In genomic region chr15:22808240-22808639, GRCh38 we compare ENCODE assay signal across 25 cellular contexts. TPM values are rescaled to one million over a fixed set of nuclear protein-coding genes. Genes with fewer than 3 reads are reported as not detected.
A peak's percentile ranks its signal among the peaks of the same experiment; 100 is the strongest.
DNase-seq lines count a peak whose midpoint lies in the region; ATAC-seq and TF ChIP-seq lines count a peak whose summit lies in the region.
"Had no signal": no experiment of that assay in that cellular context is flagged by ENCODE, and none has a peak within 500 bp of the region (broad histone marks: within the 10 kb centered on the region; RNA-seq: fewer than 3 reads in every experiment).

No MANE protein-coding gene starts in this region.

- no peaks in the 10 kb centered on the region for H3K9me3 Mint-ChIP-seq in WTC11
- H3K9me3 Mint-ChIP-seq: CD4-positive, CD25-positive, alpha-beta regulatory T cell; H9 had no signal

- H3K27me3 ChIP-seq in thyroid gland, result no peaks in the 10 kb centered on the region
- no peaks in the 10 kb centered on the region for H3K27me3 ChIP-seq in effector memory CD4-positive, alpha-beta T cell (replicated peaks; ENCODE audit: control insufficient read depth, insufficient read depth, low read length, poor library complexity, severe bottlenecking)
- H3K27me3 ChIP-seq: BE2C, MG63 had no signal

- ATAC-seq in Right ventricle myocardium superior (ENCODE audit: poor library complexity) (no peak), WTC11 (no peak)
- ATAC-seq: A549, K562 had no signal

- H3K27ac Mint-ChIP-seq in WTC11, result 0 out of 2 replicates have a peak overlapping the region, but pooled peaks have one; percentile 57
- H3K27ac Mint-ChIP-seq: CD4-positive, CD25-positive, alpha-beta regulatory T cell had no signal

- H3K4me1 Mint-ChIP-seq in WTC11, result peaks cover 4% of the 10 kb centered on the region

- CTCF ChIA-PET in WTC11 (lab: Charles Lee), result no interaction called here

- no peak overlapping the region for H3K27ac ChIP-seq in thyroid gland
- no peak overlapping the region for H3K27ac ChIP-seq in effector memory CD4-positive, alpha-beta T cell (ENCODE audit: insufficient read depth, low read length, poor library complexity, severe bottlenecking)
- H3K27ac ChIP-seq: A549, GM23248, SK-N-MC had no signal

- peaks cover 11% of the 10 kb centered on the region for H3K36me3 Mint-ChIP-seq in WTC11

- 80 to 81% methylated on average over 4 of the region's 4 CpGs for WGBS in thyroid gland, 2 donors

- intact Hi-C loops in cardiac septum (cut with DNase I) (no loop called here), Right ventricle myocardium superior (cut with DNase I) (no loop called here), thyroid gland (cut with DNase I) (no loop called here)

- H3K4me1 ChIP-seq in thyroid gland, result peaks cover 0 to 16% of the 10 kb centered on the region in 2 donors
- no peaks in the 10 kb centered on the region for H3K4me1 ChIP-seq in effector memory CD4-positive, alpha-beta T cell (ENCODE audit: control insufficient read depth, insufficient read depth, low read length, poor library complexity, severe bottlenecking)
- H3K4me1 ChIP-seq: A549, BE2C had no signal

- H3K36me3 ChIP-seq in thyroid gland, result no peaks in the 10 kb centered on the region
- H3K36me3 ChIP-seq in effector memory CD4-positive, alpha-beta T cell (ENCODE audit: control insufficient read depth, insufficient read depth, low read length), result peaks cover 5% of the 10 kb centered on the region
- H3K36me3 ChIP-seq: BE2C, MG63 had no signal

- TF ChIP-seq CTCF in WTC11 (IDR thresholded peaks at IDR 0.05) (no peak), thyroid gland (IDR thresholded peaks at IDR 0.05) (no peak)

- POLR2A ChIA-PET in WTC11 (lab: Charles Lee), result no interaction called here

- no peak overlapping the region for H3K4me3 ChIP-seq in thyroid gland (replicated peaks in 1 of 3)
- H3K4me3 ChIP-seq in effector memory CD4-positive, alpha-beta T cell (ENCODE audit: insufficient read depth, low read depth, low read length, poor library complexity, severe bottlenecking), result no peak overlapping the region
- H3K4me3 ChIP-seq: A549, GM23248, K562, MG63, SK-N-MC had no signal

- DNase-seq in cardiac septum (ENCODE audit: low spot score), result peak; percentile 19
- no peak for DNase-seq in Right ventricle myocardium superior
- DNase-seq in WTC11 (ENCODE audit: low spot score), result no peak
- DNase-seq in mesenteric fat pad (ENCODE audit: low spot score), result peak; percentile 68
- peak; percentile 63 to 65 for DNase-seq in thyroid gland
- no peak for DNase-seq in AML-193 (lab: John Stamatoyannopoulos, UW)
- DNase-seq in NCI-H524 treated with DMSO at 0.1 percent for 48 hours (lab: John Stamatoyannopoulos, UW), result no peak
- no peak for DNase-seq in effector memory CD4-positive, alpha-beta T cell
- DNase-seq: BE2C; Caco-2; CD4-positive, CD25-positive, alpha-beta regulatory T cell; DMS 273 treated with DMSO at 0.1 percent for 48 hours; DMS79 treated with DMSO at 0.1 percent for 48 hours; GM23248; H9; MG63; NCI-H1048; NCI-H1436; NCI-H187 treated with DMSO at 0.1 percent for 48 hours; NCI-H2107; NCI-H748 treated with DMSO at 0.1 percent for 48 hours; SHP77 treated with DMSO at 0.1 percent for 48 hours had no signal

- no peak overlapping the region for H3K4me3 Mint-ChIP-seq in WTC11
- H3K4me3 Mint-ChIP-seq: CD4-positive, CD25-positive, alpha-beta regulatory T cell; H9 had no signal

- no peaks in the 10 kb centered on the region for H3K27me3 Mint-ChIP-seq in WTC11 (ENCODE audit: low read depth)
- H3K27me3 Mint-ChIP-seq: CD4-positive, CD25-positive, alpha-beta regulatory T cell had no signal

- no peak for TF ChIP-seq POLR2A in thyroid gland (IDR thresholded peaks at IDR 0.05)

- H3K9me3 ChIP-seq in thyroid gland, result no peaks in the 10 kb centered on the region
- H3K9me3 ChIP-seq in effector memory CD4-positive, alpha-beta T cell (ENCODE audit: control insufficient read depth, low read length), result no peaks in the 10 kb centered on the region
- H3K9me3 ChIP-seq: A549, BE2C, Caco-2, MG63 had no signal

TF ChIP-seq in WTC11, 78 proteins besides CTCF, POLR2A, EP300 and RAD21:
- TF ChIP-seq AR (CRISPR knock-in tag; IDR thresholded peaks at IDR 0.05), result no peak
- TF ChIP-seq PRDM15 (CRISPR knock-in tag; IDR thresholded peaks at IDR 0.05), result no peak
- TF ChIP-seq ZNF317 (CRISPR knock-in tag; IDR thresholded peaks at IDR 0.05; ENCODE audit: borderline replicate concordance, low read depth), result no peak
- TF ChIP-seq ETV6 (CRISPR knock-in tag; IDR thresholded peaks at IDR 0.05), result no peak
- no peak for TF ChIP-seq CDX4 (CRISPR knock-in tag; IDR thresholded peaks at IDR 0.05; ENCODE audit: borderline replicate concordance)

RNA-seq across cellular contexts. Expression of gene NIPA1, which starts 21.8 kb away (rescaled TPM):
- total RNA-seq in cardiac septum (6.1 TPM), Right ventricle myocardium superior (5.0 TPM), WTC11 (2021) (19.0 to 22.4 TPM (median 19.9 TPM) in 3 replicates), mesenteric fat pad (10.2 TPM), thyroid gland (10 to 100 TPM; 18.5 to 35.4 (median 19.4) TPM)

RNA-seq across cellular contexts. Expression of gene NIPA2, which starts 30.2 kb away (rescaled TPM):
- total RNA-seq in cardiac septum (24.3 TPM), Right ventricle myocardium superior (19.2 TPM), WTC11 (2021) (68.9 to 79.5 TPM (median 69.4 TPM) in 3 replicates), mesenteric fat pad (43.4 TPM), thyroid gland (10 to 100 TPM; 50.3 to 67.2 (median 56.4) TPM)

Comparison
In these comparisons a context has a peak if more than half of its experiments do, and no peak if none do; other contexts are left out.
1. DNase-seq: peak in cardiac septum (single experiment), mesenteric fat pad (single experiment) and thyroid gland (2 of 2); none in Right ventricle myocardium superior (single experiment), WTC11 (single experiment), AML-193 (0 of 2), NCI-H524 treated with DMSO at 0.1 percent for 48 hours (single experiment) and effector memory CD4-positive, alpha-beta T cell (0 of 3).